ENCODE assay signal across 9 cellular contexts in the genomic region with DNA sequence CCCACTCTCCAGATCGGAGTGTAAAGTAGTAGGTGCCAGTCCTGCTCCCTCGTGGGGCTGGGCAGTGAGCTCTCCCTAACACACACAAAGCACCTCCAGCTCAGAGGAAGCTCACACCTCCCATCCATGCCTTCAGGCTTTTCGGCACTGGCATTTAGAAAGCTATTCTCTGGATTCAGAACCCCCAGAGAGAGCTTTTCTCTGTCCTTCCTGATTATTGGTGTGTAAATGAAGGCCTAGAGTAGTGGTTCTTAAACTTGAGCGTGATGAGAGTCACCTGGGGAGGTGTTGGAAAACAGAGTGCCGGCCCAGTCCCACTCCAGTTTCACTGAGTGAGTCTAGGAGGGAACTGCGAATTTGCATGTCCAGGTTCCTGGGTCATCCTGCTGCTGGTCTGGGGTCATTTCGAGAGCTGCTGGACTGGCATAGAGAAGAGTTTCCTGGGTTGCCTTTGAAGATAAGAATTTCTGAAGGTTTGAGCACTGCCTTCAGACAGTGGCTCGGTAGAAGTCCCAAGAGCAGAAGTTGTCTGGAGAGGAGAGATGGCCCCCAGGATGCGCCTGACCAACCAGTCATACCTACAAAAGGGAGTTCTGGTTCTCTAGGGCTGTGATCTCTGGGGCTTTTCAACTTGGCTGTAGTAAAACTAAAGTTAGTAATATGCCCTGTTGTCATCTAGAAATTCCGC. TPM values are rescaled to one million over a fixed set of nuclear protein-coding genes. Genes with fewer than 3 reads are reported as not detected.
DNase-seq lines count a peak whose midpoint lies in the region; ATAC-seq, FAIRE-seq and TF ChIP-seq lines count a peak whose summit lies in the region.
"Had no signal": no experiment of that assay in that cellular context is flagged by ENCODE, and none has a peak within 500 bp of the region (broad histone marks: within the 10 kb centered on the region; RNA-seq: fewer than 3 reads in every experiment).

No MANE protein-coding gene starts in this region.

- H2BK5ac ChIP-seq in H1 (ENCODE audit: low read depth, low read length): peak overlapping the region; percentile 100

- peak overlapping the region; percentile 76 for H3K4ac ChIP-seq in H1 (replicated peaks; ENCODE audit: insufficient read length, low read depth, low read length)

- TF ChIP-seq EP300 in H1 (IDR thresholded peaks at IDR 0.05; ENCODE audit: borderline replicate concordance in 1 of 2, low read depth in 2 of 2, low read length in 2 of 2) (peak in 1 of 2 experiments; percentile 72; a peak in 1 of 3 replicates), upper lobe of left lung (IDR thresholded peaks at IDR 0.05) (no peak)

- H2AK5ac ChIP-seq in H1 (ENCODE audit: low read depth, low read length): peak overlapping the region; percentile 100

- peaks cover 15% of the 10 kb centered on the region; the same call in 1 of the 2 replicates for H3F3A ChIP-seq in MM.1S (ENCODE audit: insufficient read depth, low read length)

- H3K9me3 ChIP-seq in H1 (ENCODE audit: insufficient read depth in 2 of 2, low read depth in 1 of 2, low read length in 1 of 2) (no peaks in the 10 kb centered on the region), mucosa of rectum (ENCODE audit: control insufficient read depth in 2 of 2, low read length in 2 of 2) (no peaks in the 10 kb centered on the region), upper lobe of left lung (no peaks in the 10 kb centered on the region), MM.1S (replicated peaks; ENCODE audit: insufficient read depth, low read length) (no peaks in the 10 kb centered on the region)

- TF ChIP-seq POLR2A in H1 (IDR thresholded peaks at IDR 0.05; ENCODE audit: control extremely low read depth in 1 of 2, low read depth in 2 of 2, low read length in 2 of 2) (peak; percentile 47 to 51), upper lobe of left lung (IDR thresholded peaks at IDR 0.05) (peak in 1 of 4 donors; percentile 13)

- no peaks in the 10 kb centered on the region for H3K9me2 ChIP-seq in MM.1S (replicated peaks; ENCODE audit: insufficient read depth, low read length)

- peak overlapping the region; percentile 98 for H2BK20ac ChIP-seq in H1 (ENCODE audit: low read length)

- H3K56ac ChIP-seq in H1 (replicated peaks; ENCODE audit: insufficient read length, low read depth, low read length): no peak overlapping the region

- H3K18ac ChIP-seq in H1 (ENCODE audit: extremely low read depth, low read length): peak overlapping the region; percentile 99

- no peaks in the 10 kb centered on the region for H3K27me3 Mint-ChIP-seq in T-helper 1 cell treated with Interleukin-12 subunit alpha and Interleukin-12 subunit beta and Interleukin-4 antibody, amounts not matched to agents 30 μg/mL and 1 μg/mL, for 36 hours (ENCODE audit: low read depth)

- peaks cover 18% of the 10 kb centered on the region for H3K79me1 ChIP-seq in H1 (ENCODE audit: low read depth, low read length)

- peak overlapping the region; percentile 60; the same call in 1 of the 2 replicates for H4K8ac ChIP-seq in H1 (ENCODE audit: extremely low read depth, insufficient read depth, low read length)

- H3K4me3 ChIP-seq in H1 (ENCODE audit: extremely low read depth in 1 of 4, insufficient read depth in 2 of 4, low read depth in 3 of 4, low read length in 4 of 4) (peak overlapping the region in 1 of 4 experiments; percentile 23; a peak in 1 of 8 replicates), mucosa of rectum (ENCODE audit: low read length in 2 of 2) (peak overlapping the region in 1 of 2 donors; percentile 25), upper lobe of left lung (no peak overlapping the region), MM.1S (ENCODE audit: low read length) (no peak overlapping the region)

- peak overlapping the region; percentile 49 for H4K5ac ChIP-seq in H1 (ENCODE audit: insufficient read length, low read depth, low read length)

- H4K20me1 ChIP-seq in H1 (replicated peaks in 1 of 2; ENCODE audit: control insufficient read depth in 1 of 2, insufficient read depth in 2 of 2, low read length in 2 of 2): peaks cover 0 to 7% of the 10 kb centered on the region in 2 experiments
- H4K20me1 ChIP-seq in MM.1S (ENCODE audit: insufficient read depth, low read length): no peaks in the 10 kb centered on the region

- DNase-seq in T-helper 1 cell (no peak), H1 (ENCODE audit: low read depth in 1 of 2, low spot score in 2 of 2) (peak; percentile 62 to 74), upper lobe of left lung (peak in 1 of 2 donors; percentile 63), MM.1S (no peak), NAMALWA (ENCODE audit: low spot score) (no peak)

- H3K27me3 ChIP-seq in H1 (replicated peaks in 1 of 4; ENCODE audit: control insufficient read depth in 3 of 4, extremely low read depth in 1 of 4, insufficient read depth in 3 of 4, low read length in 3 of 4): no peaks in the 10 kb centered on the region; a peak in 1 of 7 replicates
- no peaks in the 10 kb centered on the region for H3K27me3 ChIP-seq in mucosa of rectum (ENCODE audit: control insufficient read depth in 2 of 2, insufficient read depth in 2 of 2, low read length in 2 of 2)
- H3K27me3 ChIP-seq in upper lobe of left lung: no peaks in the 10 kb centered on the region
- H3K27me3 ChIP-seq in MM.1S (replicated peaks; ENCODE audit: insufficient read depth, low read length): no peaks in the 10 kb centered on the region

- peak overlapping the region; percentile 98 for H4K91ac ChIP-seq in H1 (replicated peaks; ENCODE audit: insufficient read length, low read length)

- 0 out of 4 replicates have a peak, but pooled peaks of 1 of the 2 experiments have one; percentile 10 for TF ChIP-seq RAD21 in H1 (IDR thresholded peaks at IDR 0.05 in 1 of 2, conservative IDR thresholded peaks at IDR 0.05 in 1 of 2; ENCODE audit: low read depth in 2 of 2, low read length in 2 of 2)

- TF ChIP-seq CTCF in H1 (IDR thresholded peaks at IDR 0.05; ENCODE audit: control extremely low read depth in 1 of 3, insufficient read depth in 1 of 3, low read depth in 1 of 3, low read length in 3 of 3) (no peak), upper lobe of left lung (IDR thresholded peaks at IDR 0.05) (no peak), MM.1S (IDR thresholded peaks at IDR 0.05; ENCODE audit: low read length) (no peak)

- H2BK15ac ChIP-seq in H1 (ENCODE audit: low read length): peak overlapping the region; percentile 97; the same call in 1 of the 2 replicates

- peak overlapping the region; percentile 62 to 86 for H3K4me2 ChIP-seq in H1 (ENCODE audit: insufficient read depth in 1 of 2, low read depth in 2 of 2, low read length in 2 of 2)
- H3K4me2 ChIP-seq in MM.1S (ENCODE audit: low read depth, low read length): no peak overlapping the region

- no peak overlapping the region for H2AFZ ChIP-seq in H1 (ENCODE audit: low read length)
- no peak overlapping the region for H2AFZ ChIP-seq in MM.1S (ENCODE audit: low read length)

- POLR2A ChIA-PET in H1 (lab: Charles Lee; ENCODE audit: partially characterized antibody): interaction anchor here (0.6 to 12.4 kb wide), 21 partner anchors 12 to 764 kb away, joined by 3 to 203 read pairs (median 4); partner anchors contain the start of genes CD9 and MRPL51

- CTCF ChIA-PET in H1 (lab: Charles Lee; ENCODE audit: partially characterized antibody): interaction anchor here (0.5 to 26.9 kb wide), 12 partner anchors 13 to 152 kb away, joined by 3 to 433 read pairs (median 6); partner anchors contain the start of gene CD9

- H3K9me3 Mint-ChIP-seq in T-helper 1 cell treated with Interleukin-12 subunit alpha and Interleukin-12 subunit beta and Interleukin-4 antibody, amounts not matched to agents 30 μg/mL and 1 μg/mL, for 36 hours: no peaks in the 10 kb centered on the region

- H3K14ac ChIP-seq in H1 (ENCODE audit: insufficient read length): no peak overlapping the region

- H3K4me3 Mint-ChIP-seq in T-helper 1 cell treated with Interleukin-12 subunit alpha and Interleukin-12 subunit beta and Interleukin-4 antibody, amounts not matched to agents 30 μg/mL and 1 μg/mL, for 36 hours: no peak overlapping the region

- no peak overlapping the region for H3K23ac ChIP-seq in H1 (ENCODE audit: insufficient read length)

- no peak for FAIRE-seq in H1 (lab: Jason Lieb, UNC)
- FAIRE-seq: A204.1 had no signal

- peaks cover 44% of the 10 kb centered on the region for H3K4me1 Mint-ChIP-seq in T-helper 1 cell treated with Interleukin-12 subunit alpha and Interleukin-12 subunit beta and Interleukin-4 antibody, amounts not matched to agents 30 μg/mL and 1 μg/mL, for 36 hours (ENCODE audit: low read depth)

- peak in 1 of 2 donors; percentile 1 for ATAC-seq in upper lobe of left lung (ENCODE audit: low FRiP score in 2 of 2)
- ATAC-seq in GM21367 (IDR thresholded peaks at IDR 0.05; ENCODE audit: unreplicated experiment): no peak

- H3K23me2 ChIP-seq in H1 (ENCODE audit: low read depth, low read length): peaks cover 5% of the 10 kb centered on the region; the same call in 1 of the 2 replicates

- 26% methylated on average over 10 of the region's 10 CpGs; no CpG with 5 or more reads in 1 of the 2 experiments for WGBS in H1 (ENCODE audit: extremely low coverage in 1 of 2, insufficient coverage in 1 of 2, insufficient read length in 1 of 2, insufficient replicate concordance in 2 of 2, low coverage in 1 of 2, low lambda C conversion rate in 2 of 2, missing lambda C conversion rate in 1 of 2), 2 experiments
- 67 to 85% methylated on average over 10 of the region's 10 CpGs for WGBS in upper lobe of left lung, 2 donors

- H3K9ac ChIP-seq in H1 (replicated peaks in 1 of 4; ENCODE audit: extremely low read depth in 1 of 4, low read depth in 3 of 4, low read length in 3 of 4) (peak overlapping the region in 2 of 4 experiments; percentile 40 to 51; a peak in 4 of 7 replicates), mucosa of rectum (ENCODE audit: low read depth in 1 of 2, low read length in 2 of 2) (peak overlapping the region; percentile 42 to 60), MM.1S (ENCODE audit: low read length) (no peak overlapping the region)

- peak overlapping the region; percentile 36 for H3K27ac Mint-ChIP-seq in T-helper 1 cell treated with Interleukin-12 subunit alpha and Interleukin-12 subunit beta and Interleukin-4 antibody, amounts not matched to agents 30 μg/mL and 1 μg/mL, for 36 hours

- no peaks in the 10 kb centered on the region for H3K36me3 ChIP-seq in H1 (ENCODE audit: control insufficient read depth in 2 of 4, insufficient read depth in 4 of 4, low read length in 3 of 4)
- peaks cover 20 to 26% of the 10 kb centered on the region in 2 donors for H3K36me3 ChIP-seq in mucosa of rectum (ENCODE audit: control insufficient read depth in 2 of 2, insufficient read depth in 2 of 2, low read length in 2 of 2)
- H3K36me3 ChIP-seq in upper lobe of left lung: peaks cover 3 to 11% (median 10%) of the 10 kb centered on the region in 4 donors
- H3K36me3 ChIP-seq in MM.1S (replicated peaks; ENCODE audit: insufficient read depth, low read length): no peaks in the 10 kb centered on the region; the same call in 1 of the 2 replicates

- no peaks in the 10 kb centered on the region for H3K36me3 Mint-ChIP-seq in T-helper 1 cell treated with Interleukin-12 subunit alpha and Interleukin-12 subunit beta and Interleukin-4 antibody, amounts not matched to agents 30 μg/mL and 1 μg/mL, for 36 hours (ENCODE audit: low read depth)

- H3K4me1 ChIP-seq in H1 (replicated peaks in 1 of 4; ENCODE audit: control insufficient read depth in 3 of 4, insufficient read depth in 4 of 4, low read length in 3 of 4) (peaks cover 30 to 50% (median 45%) of the 10 kb centered on the region in 4 experiments), mucosa of rectum (ENCODE audit: control insufficient read depth in 2 of 2, insufficient read depth in 2 of 2, low read length in 2 of 2) (peaks cover 67 to 77% of the 10 kb centered on the region in 2 donors), upper lobe of left lung (peaks cover 33 to 77% (median 61%) of the 10 kb centered on the region in 4 donors), MM.1S (ENCODE audit: low read length) (peaks cover 44% of the 10 kb centered on the region)

- peak overlapping the region; percentile 85 for H2BK120ac ChIP-seq in H1 (replicated peaks; ENCODE audit: low read depth, low read length)

- H3K27ac ChIP-seq in H1 (ENCODE audit: low read depth, low read length): peak overlapping the region; percentile 88
- peak overlapping the region; percentile 87 to 90 for H3K27ac ChIP-seq in mucosa of rectum (ENCODE audit: low read depth in 2 of 2, low read length in 2 of 2)
- H3K27ac ChIP-seq in upper lobe of left lung: peak overlapping the region; percentile 83 to 85 (median 84)
- H3K27ac ChIP-seq in MM.1S (ENCODE audit: low read length): no peak overlapping the region

- H3K79me2 ChIP-seq in H1 (ENCODE audit: control insufficient read depth in 1 of 2, insufficient read depth in 2 of 2, low read length in 2 of 2) (peaks cover 0 to 75% of the 10 kb centered on the region in 2 experiments; a peak in 3 of 4 replicates), MM.1S (ENCODE audit: low read length) (peaks cover 94% of the 10 kb centered on the region)

- peak overlapping the region; percentile 100 for H2BK12ac ChIP-seq in H1 (ENCODE audit: low read depth, low read length)

RNA-seq across cellular contexts. Expression of gene CD9, which starts 15.1 kb away (rescaled TPM):
- 164 and 168 TPM in 2 replicates for total RNA-seq in H1 (2021; fragmentation: NEBNext Ultra II Directional; extraction: Animal tissue kit (Norgen Biotek cat#: 25700))
- 173 and 319 TPM in 2 replicates for polyA plus RNA-seq in H1 (2011; rRNA removed)
- polyA plus RNA-seq in H1 (2011; cell fraction: cytosol; rRNA removed): 270 TPM
- polyA plus RNA-seq in H1 (2011; cell fraction: nucleus; rRNA removed): 124 TPM
- 202 to 227 TPM (median 219 TPM) in 4 replicates for polyA plus RNA-seq in H1 (2012, experiment 1 of 2)
- 250 TPM for polyA plus RNA-seq in H1 (2012, experiment 2 of 2)
- polyA plus RNA-seq in H1 (2013, experiment 1 of 2): 461 TPM
- polyA plus RNA-seq in H1 (2013, experiment 2 of 2): 438 TPM
- 187 and 223 TPM in 2 replicates for polyA minus RNA-seq in H1 (2011; rRNA and poly(A)+ RNA removed)
- polyA minus RNA-seq in H1 (2011; cell fraction: cytosol; rRNA and poly(A)+ RNA removed): 121 TPM
- 81.6 TPM for polyA minus RNA-seq in H1 (2011; cell fraction: nucleus; rRNA and poly(A)+ RNA removed)
- total RNA-seq in upper lobe of left lung: 100 to 1,000 TPM in 5 of 6 donors, 10 to 100 TPM in 1; 96.4 to 716 (median 484) TPM

Comparison
In these comparisons a context has a peak if more than half of its experiments do, and no peak if none do; other contexts are left out.
1. DNase-seq: peak in H1 (2 of 2); none in T-helper 1 cell (0 of 5), MM.1S (single experiment) and NAMALWA (single experiment).